In genomic region chr2:3399829-3400228, GRCh38 we compare ENCODE assay signal across 18 cellular contexts. TPM values are rescaled to one million over a fixed set of nuclear protein-coding genes. Genes with fewer than 3 reads are reported as not detected.
DNase-seq lines count a peak whose midpoint lies in the region; ATAC-seq and TF ChIP-seq lines count a peak whose summit lies in the region.
"Had no signal": no experiment of that assay in that cellular context is flagged by ENCODE, and none has a peak within 500 bp of the region (broad histone marks: within the 10 kb centered on the region; RNA-seq: fewer than 3 reads in every experiment).

No MANE protein-coding gene starts in this region.

- H3K27ac Mint-ChIP-seq in H9, result peak overlapping the region; percentile 70 to 92 (median 74); a peak in 4 of 7 replicates
- H3K27ac Mint-ChIP-seq in activated naive CD8-positive, alpha-beta T cell treated with anti-CD3 and anti-CD28 coated beads, Interleukin-2, amount 50 U/mL, for 24 hours, result no peak overlapping the region
- H3K27ac Mint-ChIP-seq: immature natural killer cell had no signal

- ATAC-seq in sciatic nerve, result peak; percentile 93
- ATAC-seq in activated naive CD8-positive, alpha-beta T cell treated with anti-CD3 and anti-CD28 coated beads, Interleukin-2, amount 50 U/mL, for 24 hours, result no peak
- ATAC-seq: body of pancreas; stimulated activated naive B cell treated with anti-CD40 and anti-IgM and Interleukin-4, amounts not matched to agents 10 μg/mL and 1 μg/mL and 100 μg/mL, for 72 hours had no signal

- H3K23me2 ChIP-seq in H9 (ENCODE audit: insufficient read length, low read depth, low read length, poor library complexity, severe bottlenecking), result no peaks in the 10 kb centered on the region

- H3K18ac ChIP-seq in H9 (ENCODE audit: insufficient read length, low read depth, low read length), result no peak overlapping the region

- no peak overlapping the region for H4K8ac ChIP-seq in H9 (replicated peaks; ENCODE audit: insufficient read length, low read depth, low read length)

- no peaks in the 10 kb centered on the region for H3K79me2 ChIP-seq in H9 (ENCODE audit: insufficient read depth, low read length)

- no peak overlapping the region for H2AFZ ChIP-seq in H9 (ENCODE audit: low read length)

- no peak overlapping the region for H4K5ac ChIP-seq in H9 (ENCODE audit: insufficient read length, low read depth, low read length)

- no peak overlapping the region for H4K91ac ChIP-seq in H9 (ENCODE audit: insufficient read length, low read depth, low read length)

- no peak overlapping the region for H3K9ac ChIP-seq in H9 (ENCODE audit: extremely low read depth, insufficient read length, low read length)

- H3T11ph ChIP-seq in H9 (ENCODE audit: low read length), result no peak overlapping the region

- H3K4me2 ChIP-seq in H9 (ENCODE audit: insufficient read depth, insufficient read length, low read length), result no peak overlapping the region

- H2BK20ac ChIP-seq in H9 (ENCODE audit: low read depth, low read length, poor library complexity, severe bottlenecking), result no peak overlapping the region

- peaks cover 19% of the 10 kb centered on the region for H3K36me3 ChIP-seq in ectodermal cell (ENCODE audit: control insufficient read depth, insufficient read depth, low read length)

- TF ChIP-seq CTCF in H9 (conservative IDR thresholded peaks at IDR 0.05), result no peak
- TF ChIP-seq CTCF in GM20000 (IDR thresholded peaks at IDR 0.05; ENCODE audit: extremely low read depth, missing control alignments), result no peak
- no peak for TF ChIP-seq CTCF in coronary artery (IDR thresholded peaks at IDR 0.05)

- no CpG with 5 or more reads among the region's 9 CpGs for WGBS in H9 (ENCODE audit: extremely low coverage, insufficient read length, low lambda C conversion rate)
- 22 to 24% methylated on average over 9 of the region's 9 CpGs for WGBS in ectodermal cell, 2 experiments

- no peaks in the 10 kb centered on the region for H3K27me3 ChIP-seq in H9 (ENCODE audit: insufficient read depth, low read length)
- no peaks in the 10 kb centered on the region for H3K27me3 ChIP-seq in ectodermal cell (ENCODE audit: control insufficient read depth, insufficient read depth, low read length, poor library complexity, severe bottlenecking)
- H3K27me3 ChIP-seq: body of pancreas had no signal

- H3K4ac ChIP-seq in H9 (ENCODE audit: low read depth, low read length), result no peak overlapping the region

- H4K20me1 ChIP-seq in H9 (ENCODE audit: control insufficient read depth, insufficient read depth, insufficient read length), result no peaks in the 10 kb centered on the region

- H3K4me1 ChIP-seq in H9 (ENCODE audit: insufficient read depth, low read length) (no peaks in the 10 kb centered on the region), ectodermal cell (ENCODE audit: control insufficient read depth, insufficient read depth, low read length) (peaks cover 21% of the 10 kb centered on the region)

- H3K9me3 Mint-ChIP-seq in H9, result peaks cover 23 to 25% of the 10 kb centered on the region in 2 experiments
- H3K9me3 Mint-ChIP-seq in activated naive CD8-positive, alpha-beta T cell treated with anti-CD3 and anti-CD28 coated beads, Interleukin-2, amount 50 U/mL, for 24 hours, result peaks cover 17% of the 10 kb centered on the region

- H2AK5ac ChIP-seq in H9 (ENCODE audit: insufficient read length, low read length), result no peak overlapping the region

- H3K23ac ChIP-seq in H9 (ENCODE audit: insufficient read length, low read depth, low read length), result no peak overlapping the region

- H2BK12ac ChIP-seq in H9 (ENCODE audit: insufficient read length, low read depth, low read length), result no peak overlapping the region

- H2BK120ac ChIP-seq in H9 (ENCODE audit: low read depth, low read length, poor library complexity, severe bottlenecking), result no peak overlapping the region

- peaks cover 2% of the 10 kb centered on the region for H3K79me1 ChIP-seq in H9 (ENCODE audit: insufficient read depth, low read depth, low read length, poor library complexity, severe bottlenecking)

- H3K9me3 ChIP-seq in H9 (ENCODE audit: control insufficient read depth, low read depth, low read length), result no peaks in the 10 kb centered on the region
- no peaks in the 10 kb centered on the region for H3K9me3 ChIP-seq in ectodermal cell (ENCODE audit: control insufficient read depth, low read length)

- H3K4me3 ChIP-seq in ectodermal cell (ENCODE audit: insufficient read depth, low read depth, low read length) (no peak overlapping the region), coronary artery (no peak overlapping the region)
- H3K4me3 ChIP-seq: body of pancreas had no signal

- H3K36me3 Mint-ChIP-seq in H9 (ENCODE audit: insufficient read depth in 1 of 3, low read depth in 3 of 3), result peaks cover 32 to 62% (median 58%) of the 10 kb centered on the region in 3 experiments
- peaks cover 54% of the 10 kb centered on the region for H3K36me3 Mint-ChIP-seq in activated naive CD8-positive, alpha-beta T cell treated with anti-CD3 and anti-CD28 coated beads, Interleukin-2, amount 50 U/mL, for 24 hours (ENCODE audit: low read depth)

- intact Hi-C loops in sciatic nerve (cut with DNase I), result no loop called here

- H3K14ac ChIP-seq in H9 (ENCODE audit: insufficient read depth, low read length), result no peak overlapping the region

- H2BK15ac ChIP-seq in H9 (ENCODE audit: low read depth, low read length), result no peak overlapping the region

- no peak overlapping the region for H3K56ac ChIP-seq in H9 (ENCODE audit: insufficient read length, low read depth, low read length)

- peak overlapping the region; percentile 26 to 57; a peak in 2 of 5 replicates for H3K4me3 Mint-ChIP-seq in H9
- no peak overlapping the region for H3K4me3 Mint-ChIP-seq in activated naive CD8-positive, alpha-beta T cell treated with anti-CD3 and anti-CD28 coated beads, Interleukin-2, amount 50 U/mL, for 24 hours
- H3K4me3 Mint-ChIP-seq: CD14-positive monocyte; immature natural killer cell; natural killer cell treated with Interleukin-12 subunit alpha and Interleukin-12 subunit beta and Interleukin-15 and Interleukin-18, amount 100 ng/mL, for 72 hours; stimulated activated naive B cell treated with anti-CD40 and anti-IgM and Interleukin-4, amounts not matched to agents 10 μg/mL and 1 μg/mL and 100 μg/mL, for 72 hours had no signal

- DNase-seq in H9 (no peak), left kidney (ENCODE audit: low read depth, low spot score) (peak; percentile 45), sciatic nerve (ENCODE audit: low spot score) (no peak), GM20000 (ENCODE audit: low spot score) (no peak), coronary artery (ENCODE audit: low spot score) (no peak)
- DNase-seq in activated naive CD8-positive, alpha-beta T cell treated with anti-CD3 and anti-CD28 coated beads, Interleukin-2, amount 50 U/mL, for 24 hours, result no peak
- no peak for DNase-seq in activated CD4-positive, alpha-beta T cell treated with anti-CD3 and anti-CD28 coated beads for 1 hour
- DNase-seq: immature natural killer cell; NCI-H1417; NCI-H82; SIG-M5; stimulated activated CD4-positive, alpha-beta T cell treated with anti-CD3 and anti-CD28 coated beads, Interleukin-2, amount 100 ng/mL, for 24 hours; stimulated activated naive B cell treated with anti-CD40 and anti-IgM and Interleukin-4, amounts not matched to agents 10 μg/mL and 1 μg/mL and 100 μg/mL, for 72 hours had no signal

- no peaks in the 10 kb centered on the region for H3K27me3 Mint-ChIP-seq in H9 (ENCODE audit: low read depth)
- H3K27me3 Mint-ChIP-seq in activated naive CD8-positive, alpha-beta T cell treated with anti-CD3 and anti-CD28 coated beads, Interleukin-2, amount 50 U/mL, for 24 hours, result no peaks in the 10 kb centered on the region
- H3K27me3 Mint-ChIP-seq: natural killer cell treated with Interleukin-12 subunit alpha and Interleukin-12 subunit beta and Interleukin-15 and Interleukin-18, amount 100 ng/mL, for 72 hours; stimulated activated naive B cell treated with anti-CD40 and anti-IgM and Interleukin-4, amounts not matched to agents 10 μg/mL and 1 μg/mL and 100 μg/mL, for 72 hours had no signal

- H3K4me1 Mint-ChIP-seq in H9, result peaks cover 15 to 22% of the 10 kb centered on the region in 2 experiments
- H3K4me1 Mint-ChIP-seq in activated naive CD8-positive, alpha-beta T cell treated with anti-CD3 and anti-CD28 coated beads, Interleukin-2, amount 50 U/mL, for 24 hours, result peaks cover 5% of the 10 kb centered on the region
- H3K4me1 Mint-ChIP-seq: CD14-positive monocyte had no signal

- H2BK5ac ChIP-seq in H9 (ENCODE audit: insufficient read length, low read length), result no peak overlapping the region

- H3K27ac ChIP-seq in H9 (ENCODE audit: insufficient read length, low read depth, low read length) (no peak overlapping the region), ectodermal cell (ENCODE audit: insufficient read depth, low read depth, low read length, poor library complexity, severe bottlenecking) (peak overlapping the region; percentile 18), coronary artery (no peak overlapping the region)
- H3K27ac ChIP-seq: epithelial cell of prostate had no signal

RNA-seq across cellular contexts. Expression of gene TRAPPC12, which starts 20.3 kb away (rescaled TPM):
- total RNA-seq in H9 (2021) (79.3 and 86.0 TPM in 2 replicates), sciatic nerve (139 TPM)
- polyA plus RNA-seq in ectodermal cell (2013, experiment 1 of 4), result 66.5 TPM
- polyA plus RNA-seq in ectodermal cell (2013, experiment 2 of 4), result 82.9 TPM
- 59.0 TPM for polyA plus RNA-seq in ectodermal cell (2013, experiment 3 of 4)
- 57.7 TPM for polyA plus RNA-seq in ectodermal cell (2013, experiment 4 of 4)

RNA-seq across cellular contexts. Expression of gene EIPR1, which starts 22.2 kb away (rescaled TPM):
- total RNA-seq in H9 (2021), result 27.6 and 27.8 TPM in 2 replicates
- polyA plus RNA-seq in ectodermal cell (2013, experiment 1 of 4), result 33.5 TPM
- 33.5 TPM for polyA plus RNA-seq in ectodermal cell (2013, experiment 2 of 4)
- polyA plus RNA-seq in ectodermal cell (2013, experiment 3 of 4), result 29.3 TPM
- polyA plus RNA-seq in ectodermal cell (2013, experiment 4 of 4), result 35.3 TPM
- total RNA-seq in sciatic nerve, result 14.7 TPM
